ENCODE assay signal across 8 cellular contexts in genomic region chr2:85704800-85705679, GRCh38. TPM values are rescaled to one million over a fixed set of nuclear protein-coding genes. Genes with fewer than 3 reads are reported as not detected.
DNase-seq lines count a peak whose midpoint lies in the region; ATAC-seq lines count a peak whose summit lies in the region.

No MANE protein-coding gene starts in this region.

- peaks cover 0 to 7% of the 10 kb centered on the region in 2 donors for H3K4me1 ChIP-seq in muscle layer of duodenum (ENCODE audit: control insufficient read depth in 1 of 2, insufficient read depth in 2 of 2, low read length in 2 of 2)

- peak; percentile 70 for DNase-seq in activated CD4-positive, alpha-beta memory T cell treated with anti-CD3 and anti-CD28 coated beads, Interleukin-2, amount 10 ng/mL, durations not matched to agents 7 days and 5 days
- DNase-seq in DMS79 treated with DMSO at 0.1 percent for 48 hours (lab: John Stamatoyannopoulos, UW) (no peak), NCI-H2107 (lab: John Stamatoyannopoulos, UW) (no peak), NCI-H2227 (lab: John Stamatoyannopoulos, UW; ENCODE audit: unreplicated experiment) (no peak)

- POLR2A ChIA-PET in activated CD4-positive, alpha-beta memory T cell treated with anti-CD3 and anti-CD28 coated beads, Interleukin-2, amount 10 ng/mL, durations not matched to agents 7 days and 5 days (lab: Charles Lee): interaction anchor here (0.7 to 8.3 kb wide), 9 partner anchors 8 to 401 kb away, joined by 3 to 99 read pairs (median 4); partner anchors contain the start of genes GNLY, MAT2A, PTCD3 and SFTPB

- peak overlapping the region; percentile 28 for H3K27ac ChIP-seq in muscle layer of duodenum (ENCODE audit: low read length)

- H3K27me3 ChIP-seq in muscle layer of duodenum (ENCODE audit: low read depth, low read length): no peaks in the 10 kb centered on the region

- H3K4me1 Mint-ChIP-seq in activated CD4-positive, alpha-beta memory T cell treated with anti-CD3 and anti-CD28 coated beads, Interleukin-2, amount 10 ng/mL, durations not matched to agents 7 days and 5 days: peaks cover 84% of the 10 kb centered on the region

- H3K36me3 ChIP-seq in muscle layer of duodenum (ENCODE audit: control insufficient read depth in 1 of 2, insufficient read depth in 2 of 2, low read length in 2 of 2): no peaks in the 10 kb centered on the region

- peaks cover 14% of the 10 kb centered on the region for H3K36me3 Mint-ChIP-seq in activated CD4-positive, alpha-beta memory T cell treated with anti-CD3 and anti-CD28 coated beads, Interleukin-2, amount 10 ng/mL, durations not matched to agents 7 days and 5 days (ENCODE audit: low read depth)

- no peaks in the 10 kb centered on the region for H3K9me3 Mint-ChIP-seq in activated CD4-positive, alpha-beta memory T cell treated with anti-CD3 and anti-CD28 coated beads, Interleukin-2, amount 10 ng/mL, durations not matched to agents 7 days and 5 days

- H3K4me3 Mint-ChIP-seq in activated CD4-positive, alpha-beta memory T cell treated with anti-CD3 and anti-CD28 coated beads, Interleukin-2, amount 10 ng/mL, durations not matched to agents 7 days and 5 days: peak overlapping the region; percentile 26

- ATAC-seq in GM19035 (IDR thresholded peaks at IDR 0.05; ENCODE audit: unreplicated experiment): peak; percentile 57
- ATAC-seq in HG03108 (IDR thresholded peaks at IDR 0.05; ENCODE audit: unreplicated experiment): peak; percentile 68
- ATAC-seq in GM19324 (IDR thresholded peaks at IDR 0.05; ENCODE audit: low FRiP score, unreplicated experiment): no peak

- peaks cover 5% of the 10 kb centered on the region for H3K27me3 Mint-ChIP-seq in activated CD4-positive, alpha-beta memory T cell treated with anti-CD3 and anti-CD28 coated beads, Interleukin-2, amount 10 ng/mL, durations not matched to agents 7 days and 5 days

- CTCF ChIA-PET in activated CD4-positive, alpha-beta memory T cell treated with anti-CD3 and anti-CD28 coated beads, Interleukin-2, amount 10 ng/mL, durations not matched to agents 7 days and 5 days (lab: Charles Lee): interaction anchor here (0.9 to 8.9 kb wide), 12 partner anchors 8 to 184 kb away, joined by 3 to 135 read pairs (median 6); partner anchors contain the start of genes GNLY and ST3GAL5

- H3K9me3 ChIP-seq in muscle layer of duodenum (ENCODE audit: control insufficient read depth in 1 of 2, low read length in 2 of 2): no peaks in the 10 kb centered on the region

- H3K27ac Mint-ChIP-seq in activated CD4-positive, alpha-beta memory T cell treated with anti-CD3 and anti-CD28 coated beads, Interleukin-2, amount 10 ng/mL, durations not matched to agents 7 days and 5 days: peak overlapping the region; percentile 86

- no peak overlapping the region for H3K4me3 ChIP-seq in muscle layer of duodenum (ENCODE audit: low read depth in 1 of 2, low read length in 2 of 2)

RNA-seq across cellular contexts. Expression of gene GNLY, which starts 10.9 kb away (rescaled TPM):
- 100 to 1,000 TPM; 569 to 599 TPM for total RNA-seq in activated CD4-positive, alpha-beta memory T cell treated with anti-CD3 and anti-CD28 coated beads, Interleukin-2, amount 10 ng/mL, durations not matched to agents 7 days and 5 days

RNA-seq across cellular contexts. Expression of gene SFTPB, which starts 37.0 kb away (rescaled TPM):
- total RNA-seq in activated CD4-positive, alpha-beta memory T cell treated with anti-CD3 and anti-CD28 coated beads, Interleukin-2, amount 10 ng/mL, durations not matched to agents 7 days and 5 days: not detected

RNA-seq across cellular contexts. Expression of gene ATOH8, which starts 48.8 kb away (rescaled TPM):
- under 1 TPM; 0.55 to 0.78 TPM for total RNA-seq in activated CD4-positive, alpha-beta memory T cell treated with anti-CD3 and anti-CD28 coated beads, Interleukin-2, amount 10 ng/mL, durations not matched to agents 7 days and 5 days
